ENCODE assay signal across 8 cellular contexts in genomic region chr3:20054549-20054987, GRCh38. TPM values are rescaled to one million over a fixed set of nuclear protein-coding genes. Genes with fewer than 3 reads are reported as not detected.
DNase-seq lines count a peak whose midpoint lies in the region; ATAC-seq and TF ChIP-seq lines count a peak whose summit lies in the region.

No MANE protein-coding gene starts in this region.

- H3K27ac Mint-ChIP-seq in activated T-helper 1 cell treated with anti-CD3 and anti-CD28 coated beads, Interleukin-12 subunit alpha, Interleukin-12 subunit beta, Interleukin-2, Interleukin-4 antibody, amounts not matched to agents 30 ng/mL and 10 ng/mL and 1 ng/mL, durations not matched to agents 14 hours and 24 hours and 36 hours, result no peak overlapping the region

- no TSS peak for BruUV-seq in OCI-LY7 (replicated peaks; lab: Mats Ljungman, UMichigan)

- no peak overlapping the region for H2AFZ ChIP-seq in OCI-LY7 (ENCODE audit: low read length)

- intact Hi-C loops in OCI-LY7 (cut with micrococcal nuclease; ENCODE audit: unreplicated experiment) (no loop called here), Right ventricle myocardium inferior (cut with DNase I) (loop anchor here (1.0 kb wide), 1 partner anchor 27 kb away; no protein-coding TSS in a partner anchor)
- intact Hi-C loops in activated T-helper 1 cell treated with anti-CD3 and anti-CD28 coated beads, Interleukin-12 subunit alpha, Interleukin-12 subunit beta, Interleukin-2, Interleukin-4 antibody, amounts not matched to agents 30 ng/mL and 10 ng/mL and 1 ng/mL, durations not matched to agents 14 hours and 24 hours and 36 hours (cut with micrococcal nuclease), result loop anchor here (1.0 to 2.0 kb wide), 5 partner anchors 13 to 132 kb away; partner anchors contain the start of genes RAB5A and SGO1

- no peaks in the 10 kb centered on the region for H3K36me3 ChIP-seq in OCI-LY7 (ENCODE audit: insufficient read depth, low read length)

- ATAC-seq in HG03108 (IDR thresholded peaks at IDR 0.05; ENCODE audit: unreplicated experiment) (peak; percentile 84), Right ventricle myocardium inferior (peak; percentile 77)

- CTCF ChIA-PET in OCI-LY7 (lab: Charles Lee; ENCODE audit: unreplicated experiment), result no interaction called here

- H3K79me2 ChIP-seq in OCI-LY7 (ENCODE audit: insufficient read depth, low read depth, low read length), result peaks cover 60% of the 10 kb centered on the region; the same call in 1 of the 2 replicates

- no peaks in the 10 kb centered on the region for H3K27me3 Mint-ChIP-seq in activated T-helper 1 cell treated with anti-CD3 and anti-CD28 coated beads, Interleukin-12 subunit alpha, Interleukin-12 subunit beta, Interleukin-2, Interleukin-4 antibody, amounts not matched to agents 30 ng/mL and 10 ng/mL and 1 ng/mL, durations not matched to agents 14 hours and 24 hours and 36 hours (ENCODE audit: insufficient read depth)

- no peaks in the 10 kb centered on the region for H3K9me3 Mint-ChIP-seq in activated T-helper 1 cell treated with anti-CD3 and anti-CD28 coated beads, Interleukin-12 subunit alpha, Interleukin-12 subunit beta, Interleukin-2, Interleukin-4 antibody, amounts not matched to agents 30 ng/mL and 10 ng/mL and 1 ng/mL, durations not matched to agents 14 hours and 24 hours and 36 hours

- no peaks in the 10 kb centered on the region for H4K20me1 ChIP-seq in OCI-LY7 (ENCODE audit: insufficient read depth, low read length)

- peaks cover 4% of the 10 kb centered on the region for H3K36me3 Mint-ChIP-seq in activated T-helper 1 cell treated with anti-CD3 and anti-CD28 coated beads, Interleukin-12 subunit alpha, Interleukin-12 subunit beta, Interleukin-2, Interleukin-4 antibody, amounts not matched to agents 30 ng/mL and 10 ng/mL and 1 ng/mL, durations not matched to agents 14 hours and 24 hours and 36 hours (ENCODE audit: low read depth)

- peak overlapping the region; percentile 48 for H3K27ac ChIP-seq in OCI-LY7 (ENCODE audit: low read depth, low read length, poor library complexity, severe bottlenecking)

- H3K4me3 Mint-ChIP-seq in activated T-helper 1 cell treated with anti-CD3 and anti-CD28 coated beads, Interleukin-12 subunit alpha, Interleukin-12 subunit beta, Interleukin-2, Interleukin-4 antibody, amounts not matched to agents 30 ng/mL and 10 ng/mL and 1 ng/mL, durations not matched to agents 14 hours and 24 hours and 36 hours, result no peak overlapping the region

- H3K9me3 ChIP-seq in OCI-LY7 (ENCODE audit: low read length), result no peaks in the 10 kb centered on the region

- no peak for TF ChIP-seq CTCF in OCI-LY7 (conservative IDR thresholded peaks at IDR 0.05; ENCODE audit: low read length)

- peaks cover 42% of the 10 kb centered on the region for H3K4me1 ChIP-seq in OCI-LY7 (ENCODE audit: insufficient read depth, low read length, poor library complexity, severe bottlenecking)

- peaks cover 37% of the 10 kb centered on the region for H3K4me1 Mint-ChIP-seq in activated T-helper 1 cell treated with anti-CD3 and anti-CD28 coated beads, Interleukin-12 subunit alpha, Interleukin-12 subunit beta, Interleukin-2, Interleukin-4 antibody, amounts not matched to agents 30 ng/mL and 10 ng/mL and 1 ng/mL, durations not matched to agents 14 hours and 24 hours and 36 hours (ENCODE audit: low read depth)

- no peaks in the 10 kb centered on the region for H3K9me2 ChIP-seq in OCI-LY7 (ENCODE audit: insufficient read depth, low read length)

- H3K4me2 ChIP-seq in OCI-LY7 (ENCODE audit: low read length), result peak overlapping the region; percentile 63

- DNase-seq in NK-92 treated with Interleukin-12 subunit alpha and Interleukin-12 subunit beta, amount 100 ng/mL, for 24 hours (lab: John Stamatoyannopoulos, UW), result peak; percentile 68
- DNase-seq in NK-92 (lab: John Stamatoyannopoulos, UW; ENCODE audit: unreplicated experiment) (no peak), OCI-LY7 (ENCODE audit: low spot score) (peak; percentile 56), Right ventricle myocardium inferior (ENCODE audit: missing footprints) (no peak), GOT3 (lab: John Stamatoyannopoulos, UW) (no peak)
- DNase-seq in activated T-helper 1 cell treated with anti-CD3 and anti-CD28 coated beads, Interleukin-12 subunit alpha, Interleukin-12 subunit beta, Interleukin-2, Interleukin-4 antibody, amounts not matched to agents 30 ng/mL and 10 ng/mL and 1 ng/mL, durations not matched to agents 14 hours and 24 hours and 36 hours (ENCODE audit: low spot score), result peak; percentile 54
- DNase-seq in stimulated activated CD4-positive, alpha-beta T cell treated with anti-CD3 and anti-CD28 coated beads, Interleukin-2, amount 100 ng/mL, for 4 hours (ENCODE audit: low read depth), result peak; percentile 66

- H3K4me3 ChIP-seq in OCI-LY7 (ENCODE audit: low read depth, low read length, poor library complexity, severe bottlenecking), result peak overlapping the region; percentile 27

- POLR2A ChIA-PET in OCI-LY7 (lab: Charles Lee), result no interaction called here

RNA-seq across cellular contexts. Expression of gene KAT2B, which starts 14.3 kb away (rescaled TPM):
- 19.2 and 24.2 TPM in 2 replicates for total RNA-seq in OCI-LY7 (2014; rRNA removed; shearing (Covaris generic))
- total RNA-seq in OCI-LY7 (2022), result 32.9 and 33.4 TPM in 2 replicates
- 25.1 and 38.5 TPM in 2 replicates for total RNA-seq in activated T-helper 1 cell treated with anti-CD3 and anti-CD28 coated beads, Interleukin-12 subunit alpha, Interleukin-12 subunit beta, Interleukin-2, Interleukin-4 antibody, amounts not matched to agents 30 ng/mL and 10 ng/mL and 1 ng/mL, durations not matched to agents 14 hours and 24 hours and 36 hours
- total RNA-seq in Right ventricle myocardium inferior, result 118 TPM

RNA-seq across cellular contexts. Expression of gene PP2D1, which starts 42.5 kb away (rescaled TPM):
- not detected in 2 replicates for total RNA-seq in OCI-LY7 (2014; rRNA removed; shearing (Covaris generic))
- total RNA-seq in OCI-LY7 (2022) (not detected in 2 replicates), Right ventricle myocardium inferior (not detected)
- not detected in 2 replicates for total RNA-seq in activated T-helper 1 cell treated with anti-CD3 and anti-CD28 coated beads, Interleukin-12 subunit alpha, Interleukin-12 subunit beta, Interleukin-2, Interleukin-4 antibody, amounts not matched to agents 30 ng/mL and 10 ng/mL and 1 ng/mL, durations not matched to agents 14 hours and 24 hours and 36 hours

Comparison
In these comparisons a context has a peak if more than half of its experiments do, and no peak if none do; other contexts are left out.
1. DNase-seq: peak in NK-92 treated with Interleukin-12 subunit alpha and Interleukin-12 subunit beta, amount 100 ng/mL, for 24 hours (single experiment), OCI-LY7 (single experiment), activated T-helper 1 cell treated with anti-CD3 and anti-CD28 coated beads, Interleukin-12 subunit alpha, Interleukin-12 subunit beta, Interleukin-2, Interleukin-4 antibody, amounts not matched to agents 30 ng/mL and 10 ng/mL and 1 ng/mL, durations not matched to agents 14 hours and 24 hours and 36 hours (single experiment) and stimulated activated CD4-positive, alpha-beta T cell treated with anti-CD3 and anti-CD28 coated beads, Interleukin-2, amount 100 ng/mL, for 4 hours (single experiment); none in NK-92 (single experiment), Right ventricle myocardium inferior (single experiment) and GOT3 (single experiment).